9 cellular contexts compared by ENCODE assay signal in genomic region chr7:122532406-122533269, GRCh38.
A peak's percentile ranks its signal among the peaks of the same experiment; 100 is the strongest.
DNase-seq lines count a peak whose midpoint lies in the region; ATAC-seq, FAIRE-seq and TF ChIP-seq lines count a peak whose summit lies in the region.
"Had no signal": no experiment of that assay in that cellular context is flagged by ENCODE, and none has a peak within 500 bp of the region (broad histone marks: within the 10 kb centered on the region; RNA-seq: fewer than 3 reads in every experiment).

No MANE protein-coding gene starts in this region.

- TF ChIP-seq EP300 in gastroesophageal sphincter (IDR thresholded peaks at IDR 0.05) = no peak

- FAIRE-seq in RCC 7860 (lab: Jason Lieb, UNC) = peak; percentile 78

- no peak for ATAC-seq in GM19328 (IDR thresholded peaks at IDR 0.05; ENCODE audit: unreplicated experiment)
- no peak for ATAC-seq in gastroesophageal sphincter

- H3K4me1 ChIP-seq in A673 (ENCODE audit: insufficient read depth, low read length, poor library complexity, severe bottlenecking) = peaks cover 33% of the 10 kb centered on the region
- no peaks in the 10 kb centered on the region for H3K4me1 ChIP-seq in gastroesophageal sphincter
- H3K4me1 ChIP-seq: parathyroid adenoma had no signal

- H3K27ac Mint-ChIP-seq in glutamatergic neuron (ENCODE audit: unreplicated experiment) = no peak overlapping the region

- H3K9me3 ChIP-seq in A673 (ENCODE audit: low read depth, low read length, poor library complexity, severe bottlenecking) (no peaks in the 10 kb centered on the region), gastroesophageal sphincter (no peaks in the 10 kb centered on the region)

- DNase-seq in A673 (ENCODE audit: low spot score) (peak; percentile 53), RCC 7860 (ENCODE audit: low spot score) (no peak), glutamatergic neuron (no peak), cerebellar nuclear complex (lab: John Stamatoyannopoulos, UW) (no peak), iPS-NIHi7 (ENCODE audit: extremely low spot score) (no peak)

- WGBS in gastroesophageal sphincter (ENCODE audit: low coverage in 1 of 2), 2 donors = 30 to 43% methylated on average over 7 to 8 of the region's 9 CpGs

- no peaks in the 10 kb centered on the region for H3K36me3 ChIP-seq in A673 (ENCODE audit: insufficient read depth, low read length, poor library complexity, severe bottlenecking)
- H3K36me3 ChIP-seq in gastroesophageal sphincter = no peaks in the 10 kb centered on the region

- H3K4me3 ChIP-seq in A673 (ENCODE audit: low read depth, low read length, poor library complexity, severe bottlenecking) (no peak overlapping the region), gastroesophageal sphincter (no peak overlapping the region)

- BruUV-seq in A673 (replicated peaks; lab: Mats Ljungman, UMichigan) = no TSS peak

- no peaks in the 10 kb centered on the region for H3K9me3 Mint-ChIP-seq in glutamatergic neuron (ENCODE audit: unreplicated experiment)

- no peak for TF ChIP-seq POLR2A in gastroesophageal sphincter (IDR thresholded peaks at IDR 0.05)

- no peak overlapping the region for H3K27ac ChIP-seq in A673 (ENCODE audit: low read depth, low read length, poor library complexity, severe bottlenecking)
- no peak overlapping the region for H3K27ac ChIP-seq in gastroesophageal sphincter
- H3K27ac ChIP-seq: parathyroid adenoma had no signal

- no peak overlapping the region for H3K4me3 Mint-ChIP-seq in glutamatergic neuron (ENCODE audit: unreplicated experiment)

- TF ChIP-seq CTCF in A673 (conservative IDR thresholded peaks at IDR 0.05; ENCODE audit: low read depth, low read length) = peak; percentile 62
- TF ChIP-seq CTCF in GM12873 (IDR thresholded peaks at IDR 0.05; ENCODE audit: insufficient read depth, low read depth, low read length, missing control alignments) = peak; percentile 28
- peak; percentile 72 for TF ChIP-seq CTCF in glutamatergic neuron (IDR thresholded peaks at IDR 0.05; ENCODE audit: partially characterized antibody, unreplicated experiment)
- TF ChIP-seq CTCF in gastroesophageal sphincter (IDR thresholded peaks at IDR 0.05) = peak in 2 of 4 experiments; percentile 17 to 28

- POLR2A ChIA-PET in A673 (lab: Charles Lee; ENCODE audit: low non-redundant PET) = interaction anchor here (0.8 kb wide), 1 partner anchor 876 kb away, joined by 4 read pairs; no protein-coding TSS in a partner anchor

- H3K4me1 Mint-ChIP-seq in glutamatergic neuron (ENCODE audit: low read depth, unreplicated experiment) = no peaks in the 10 kb centered on the region

- H3K36me3 Mint-ChIP-seq in glutamatergic neuron (ENCODE audit: unreplicated experiment) = no peaks in the 10 kb centered on the region

- no peaks in the 10 kb centered on the region for H3K27me3 ChIP-seq in A673 (replicated peaks; ENCODE audit: insufficient read depth, low read depth, low read length, poor library complexity)
- H3K27me3 ChIP-seq in gastroesophageal sphincter = no peaks in the 10 kb centered on the region

- intact Hi-C loops in A673 (cut with micrococcal nuclease; ENCODE audit: unreplicated experiment) = loop anchor here (5.0 to 10.0 kb wide), 2 partner anchors 230 to 518 kb away; partner anchors contain the start of gene FEZF1

- CTCF ChIA-PET in A673 (lab: Charles Lee) = interaction anchor here (0.6 to 1.4 kb wide), 5 partner anchors 314 to 835 kb away, joined by 3 to 7 read pairs (median 3); no protein-coding TSS in a partner anchor

- peaks cover 2% of the 10 kb centered on the region for H3K27me3 Mint-ChIP-seq in glutamatergic neuron (ENCODE audit: unreplicated experiment)
